In genomic region chr7:127782075-127782474, GRCh38 we compare ENCODE assay signal across 22 cellular contexts.
DNase-seq lines count a peak whose midpoint lies in the region; ATAC-seq and TF ChIP-seq lines count a peak whose summit lies in the region.
"Had no signal": no experiment of that assay in that cellular context is flagged by ENCODE, and none has a peak within 500 bp of the region (broad histone marks: within the 10 kb centered on the region; RNA-seq: fewer than 3 reads in every experiment).

No MANE protein-coding gene starts in this region.

- H2AFZ ChIP-seq in Karpas-422 (ENCODE audit: low read length) = no peak overlapping the region
- H2AFZ ChIP-seq: GM23248, parathyroid adenoma had no signal

- no peaks in the 10 kb centered on the region for H4K20me1 ChIP-seq in Karpas-422 (ENCODE audit: insufficient read depth, low read depth, low read length)

- peak overlapping the region; percentile 58 for H3K4me2 ChIP-seq in Karpas-422 (ENCODE audit: low read depth, low read length, poor library complexity, severe bottlenecking)

- peaks cover 67% of the 10 kb centered on the region for H3K4me1 ChIP-seq in Karpas-422 (ENCODE audit: low read length)
- H3K4me1 ChIP-seq in mesodermal cell (ENCODE audit: control insufficient read depth, insufficient read depth, low read length, poor library complexity, severe bottlenecking) = peaks cover 17% of the 10 kb centered on the region

- H3K4me3 Mint-ChIP-seq in glutamatergic neuron (ENCODE audit: unreplicated experiment) = no peak overlapping the region
- H3K4me3 Mint-ChIP-seq: activated CD8-positive, alpha-beta T cell treated with anti-CD3 and anti-CD28 coated beads for 36 hours; activated naive CD4-positive, alpha-beta T cell treated with anti-CD3 and anti-CD28 coated beads, Interleukin-2, amount 10 ng/mL, durations not matched to agents 7 days and 5 days had no signal

- H3K27ac Mint-ChIP-seq in glutamatergic neuron (ENCODE audit: unreplicated experiment) = no peak overlapping the region
- H3K27ac Mint-ChIP-seq: activated CD8-positive, alpha-beta T cell treated with anti-CD3 and anti-CD28 coated beads for 36 hours; activated naive CD4-positive, alpha-beta T cell treated with anti-CD3 and anti-CD28 coated beads, Interleukin-2, amount 10 ng/mL, durations not matched to agents 7 days and 5 days had no signal

- no peak for TF ChIP-seq CTCF in glutamatergic neuron (IDR thresholded peaks at IDR 0.05; ENCODE audit: partially characterized antibody, unreplicated experiment)

- H3K9me3 ChIP-seq in Karpas-422 (ENCODE audit: low read length) (no peaks in the 10 kb centered on the region), mesodermal cell (ENCODE audit: control insufficient read depth, low read length) (no peaks in the 10 kb centered on the region)
- H3K9me3 ChIP-seq: lower lobe of right lung, transverse colon had no signal

- POLR2A ChIA-PET in HEK293T (lab: Yijun Ruan, JAX) = no interaction called here

- peak; percentile 26; the same call in 1 of the 3 replicates for ATAC-seq in SK-N-SH treated with all-trans-retinoic acid at 6 μM for 48 hours
- ATAC-seq: activated CD8-positive, alpha-beta T cell treated with anti-CD3 and anti-CD28 coated beads for 36 hours; sciatic nerve; stimulated activated naive CD8-positive, alpha-beta T cell treated with anti-CD3 and anti-CD28 coated beads, Interleukin-15, Interleukin-2, amounts not matched to agents 100 U/mL and 50 U/mL, for 24 hours had no signal

- peaks cover 96% of the 10 kb centered on the region for H3K79me2 ChIP-seq in Karpas-422 (ENCODE audit: low read length)

- peak; percentile 8 for DNase-seq in GF-D8 (lab: John Stamatoyannopoulos, UW)
- DNase-seq in Karpas-422 = peak; percentile 56
- no peak for DNase-seq in GM03348 (ENCODE audit: low spot score)
- DNase-seq in HEK293T (ENCODE audit: extremely low spot score) = no peak
- no peak for DNase-seq in glutamatergic neuron
- DNase-seq: activated CD8-positive, alpha-beta T cell treated with anti-CD3 and anti-CD28 coated beads for 36 hours; activated naive CD4-positive, alpha-beta T cell treated with anti-CD3 and anti-CD28 coated beads, Interleukin-2, amount 10 ng/mL, durations not matched to agents 7 days and 5 days; activated T-cell treated with anti-CD3 and anti-CD28 coated beads, Interleukin-2, amount 50 U/mL, for 1 hour; Calu3; EL; GM23248; hypothalamus; islet precursor cell; lower lobe of right lung; NCI-H1436; stimulated activated naive CD8-positive, alpha-beta T cell treated with anti-CD3 and anti-CD28 coated beads, Interleukin-15, Interleukin-2, amounts not matched to agents 100 U/mL and 50 U/mL, for 24 hours; T-helper 1 cell; transverse colon had no signal

- H3K9me3 Mint-ChIP-seq in glutamatergic neuron (ENCODE audit: unreplicated experiment) = no peaks in the 10 kb centered on the region
- H3K9me3 Mint-ChIP-seq: activated CD8-positive, alpha-beta T cell treated with anti-CD3 and anti-CD28 coated beads for 36 hours; activated naive CD4-positive, alpha-beta T cell treated with anti-CD3 and anti-CD28 coated beads, Interleukin-2, amount 10 ng/mL, durations not matched to agents 7 days and 5 days had no signal

- H3K36me3 ChIP-seq in Karpas-422 (ENCODE audit: insufficient read depth, low read length) (no peaks in the 10 kb centered on the region; the same call in 1 of the 2 replicates), mesodermal cell (ENCODE audit: control insufficient read depth, insufficient read depth, low read length) (peaks cover 14% of the 10 kb centered on the region)
- H3K36me3 ChIP-seq: lower lobe of right lung, transverse colon had no signal

- H3K4me3 ChIP-seq in Karpas-422 (ENCODE audit: low read length) (peak overlapping the region; percentile 28; the same call in 1 of the 2 replicates), mesodermal cell (ENCODE audit: extremely low read depth, insufficient read depth, low read length, poor library complexity, severe bottlenecking) (no peak overlapping the region)
- H3K4me3 ChIP-seq: GM23248, lower lobe of right lung, transverse colon had no signal

- H3K4me1 Mint-ChIP-seq in glutamatergic neuron (ENCODE audit: low read depth, unreplicated experiment) = peaks cover 17% of the 10 kb centered on the region

- H3K27me3 ChIP-seq in Karpas-422 (ENCODE audit: low read length) = no peaks in the 10 kb centered on the region
- H3K27me3 ChIP-seq: transverse colon had no signal

- H3K27ac ChIP-seq in Karpas-422 (ENCODE audit: low read length) (peak overlapping the region; percentile 92), mesodermal cell (ENCODE audit: low read depth, low read length, severe bottlenecking) (peak overlapping the region; percentile 55)
- H3K27ac ChIP-seq: GM23248, lower lobe of right lung, parathyroid adenoma, transverse colon had no signal

- no peaks in the 10 kb centered on the region for H3K9me2 ChIP-seq in Karpas-422 (replicated peaks; ENCODE audit: insufficient read depth, low read length)

- no peaks in the 10 kb centered on the region for H3K27me3 Mint-ChIP-seq in glutamatergic neuron (ENCODE audit: unreplicated experiment)
- H3K27me3 Mint-ChIP-seq: activated CD8-positive, alpha-beta T cell treated with anti-CD3 and anti-CD28 coated beads for 36 hours; activated naive CD4-positive, alpha-beta T cell treated with anti-CD3 and anti-CD28 coated beads, Interleukin-2, amount 10 ng/mL, durations not matched to agents 7 days and 5 days had no signal

- no peaks in the 10 kb centered on the region for H3K36me3 Mint-ChIP-seq in glutamatergic neuron (ENCODE audit: unreplicated experiment)

- CTCF ChIA-PET in HEK293T (lab: Yijun Ruan, JAX) = no interaction called here

- H3K9ac ChIP-seq in Karpas-422 (ENCODE audit: low read length) = peak overlapping the region; percentile 38
- H3K9ac ChIP-seq: GM23248, parathyroid adenoma had no signal

TF ChIP-seq in SK-N-SH treated with all-trans-retinoic acid at 6 μM for 48 hours, 23 proteins besides CTCF, POLR2A, EP300 and RAD21 (continues in another document):
- peak; percentile 70; the same call in 1 of the 2 replicates for TF ChIP-seq BACH2 (CRISPR knock-in tag; IDR thresholded peaks at IDR 0.05; ENCODE audit: borderline replicate concordance)
- TF ChIP-seq ISL1 (CRISPR knock-in tag; IDR thresholded peaks at IDR 0.05) = no peak; the same call in 1 of the 2 replicates
- no peak for TF ChIP-seq ZFP30 (CRISPR knock-in tag; IDR thresholded peaks at IDR 0.05)
- 0 out of 2 replicates have a peak, but pooled peaks have one; percentile 69 for TF ChIP-seq GLIS3 (CRISPR knock-in tag; IDR thresholded peaks at IDR 0.05)
- TF ChIP-seq ZFP3 (CRISPR knock-in tag; IDR thresholded peaks at IDR 0.05) = 0 out of 2 replicates have a peak, but pooled peaks have one; percentile 44

TF ChIP-seq in HEK293T, 16 proteins besides CTCF, POLR2A, EP300 and RAD21:
- TF ChIP-seq L3MBTL2 (conservative IDR thresholded peaks at IDR 0.05) = no peak
- no peak for TF ChIP-seq FOXM1 (IDR thresholded peaks at IDR 0.05; ENCODE audit: borderline replicate concordance)
- no peak for TF ChIP-seq FOXA1 (IDR thresholded peaks at IDR 0.05)
- TF ChIP-seq HDGF (IDR thresholded peaks at IDR 0.05; ENCODE audit: borderline replicate concordance) = no peak
- no peak for TF ChIP-seq NFRKB (IDR thresholded peaks at IDR 0.05)
- TF ChIP-seq SUZ12 (IDR thresholded peaks at IDR 0.05) = no peak
- no peak for TF ChIP-seq PKNOX1 (IDR thresholded peaks at IDR 0.05)
- no peak for TF ChIP-seq BHLHE40 (IDR thresholded peaks at IDR 0.05; ENCODE audit: borderline replicate concordance)
- TF ChIP-seq TARDBP (IDR thresholded peaks at IDR 0.05) = no peak
- TF ChIP-seq ELF4 (IDR thresholded peaks at IDR 0.05) = no peak
- no peak for TF ChIP-seq SP1 (IDR thresholded peaks at IDR 0.05)
- TF ChIP-seq ZNF384 (IDR thresholded peaks at IDR 0.05) = no peak
- no peak for TF ChIP-seq FOXK2 (IDR thresholded peaks at IDR 0.05)
- TF ChIP-seq LEF1 (IDR thresholded peaks at IDR 0.05; ENCODE audit: borderline replicate concordance) = no peak
- no peak for TF ChIP-seq ARNT (IDR thresholded peaks at IDR 0.05)
- TF ChIP-seq CTBP1 (IDR thresholded peaks at IDR 0.05; ENCODE audit: borderline replicate concordance) = no peak

Comparison
In these comparisons a context has a peak if more than half of its experiments do, and no peak if none do; other contexts are left out.
1. DNase-seq: peak in GF-D8 (single experiment) and Karpas-422 (single experiment); none in GM03348 (single experiment), HEK293T (single experiment) and glutamatergic neuron (single experiment).